ENCODE assay signal across 35 cellular contexts in genomic region chr14:63956326-63956725, GRCh38.
DNase-seq lines count a peak whose midpoint lies in the region; ATAC-seq, FAIRE-seq and TF ChIP-seq lines count a peak whose summit lies in the region.
"Had no signal": no experiment of that assay in that cellular context is flagged by ENCODE, and none has a peak within 500 bp of the region (broad histone marks: within the 10 kb centered on the region; RNA-seq: fewer than 3 reads in every experiment).

No MANE protein-coding gene starts in this region.

- DNase-seq in PC-3: peak; percentile 19
- DNase-seq in epithelial cell of esophagus (ENCODE audit: low read depth): peak; percentile 48
- peak; percentile 33 for DNase-seq in renal cortical epithelial cell (ENCODE audit: low read depth)
- DNase-seq in NCI-H2227 (lab: John Stamatoyannopoulos, UW; ENCODE audit: unreplicated experiment): no peak
- no peak for DNase-seq in HuH-7.5 (ENCODE audit: low spot score)
- no peak for DNase-seq in endothelial cell (ENCODE audit: low spot score)
- DNase-seq: activated CD4-positive, alpha-beta memory T cell treated with anti-CD3 and anti-CD28 coated beads for 36 hours; activated CD4-positive, alpha-beta T cell treated with anti-CD3 and anti-CD28 coated beads for 1 hour; activated CD8-positive, alpha-beta memory T cell treated with anti-CD3 and anti-CD28 coated beads, Interleukin-2, amount 50 U/mL, for 4 hours; anterior cingulate cortex; colonic mucosa; effector memory CD8-positive, alpha-beta T cell; gastrocnemius medialis; GOT3; KBM-7; MM.1S; naive B cell; NCI-H1105 treated with DMSO at 0.1 percent for 48 hours; NCI-H187 treated with DMSO at 0.1 percent for 48 hours; NCI-H524 treated with DMSO at 0.1 percent for 48 hours; PC-9; SHP77; stimulated activated CD4-positive, alpha-beta T cell treated with anti-CD3 and anti-CD28 coated beads, Interleukin-4, amount 100 ng/mL, for 4 hours; T-helper 2 cell; trophoblast cell had no signal

- H3K9ac ChIP-seq in PC-3 (ENCODE audit: low read length): no peak overlapping the region
- H3K9ac ChIP-seq: BLaER1 treated with 17β-estradiol and CSF1 and Interleukin-3, amounts not matched to agents 10 nM and 100 nM had no signal

- H3K27ac ChIP-seq in PC-3 (ENCODE audit: low read length): no peak overlapping the region
- H3K27ac ChIP-seq: BLaER1 treated with 17β-estradiol and CSF1 and Interleukin-3, amounts not matched to agents 10 nM and 100 nM; cardiac muscle cell; colonic mucosa; esophagus muscularis mucosa; gastrocnemius medialis; neutrophil; PC-9 had no signal

- no peaks in the 10 kb centered on the region for H3K27me3 Mint-ChIP-seq in endothelial cell (ENCODE audit: unreplicated experiment)
- H3K27me3 Mint-ChIP-seq: activated CD4-positive, alpha-beta memory T cell treated with anti-CD3 and anti-CD28 coated beads for 36 hours; effector memory CD8-positive, alpha-beta T cell; naive B cell; progenitor cell of endocrine pancreas had no signal

- no peaks in the 10 kb centered on the region for H3K36me3 ChIP-seq in PC-3 (ENCODE audit: low read depth, low read length)
- H3K36me3 ChIP-seq: cardiac muscle cell, colonic mucosa had no signal

- TF ChIP-seq CTCF in PC-3 (conservative IDR thresholded peaks at IDR 0.05; ENCODE audit: low read depth, low read length) (no peak), epithelial cell of esophagus (IDR thresholded peaks at IDR 0.05; ENCODE audit: insufficient read depth, low read depth, low read length, missing control alignments) (no peak), endothelial cell (IDR thresholded peaks at IDR 0.05; ENCODE audit: unreplicated experiment) (no peak)

- H3K27me3 ChIP-seq in PC-3 (ENCODE audit: low read length): no peaks in the 10 kb centered on the region
- H3K27me3 ChIP-seq: BLaER1 treated with 17β-estradiol and CSF1 and Interleukin-3, amounts not matched to agents 10 nM and 100 nM; cardiac muscle cell; colonic mucosa; esophagus muscularis mucosa; gastrocnemius medialis; neutrophil had no signal

- H3K27ac Mint-ChIP-seq in endothelial cell (ENCODE audit: unreplicated experiment): no peak overlapping the region
- H3K27ac Mint-ChIP-seq: activated CD4-positive, alpha-beta memory T cell treated with anti-CD3 and anti-CD28 coated beads for 36 hours; activated naive CD4-positive, alpha-beta T cell treated with anti-CD3 and anti-CD28 coated beads, Interleukin-2, amount 50 U/mL, for 72 hours; mesothelial cell of epicardium; naive B cell; progenitor cell of endocrine pancreas had no signal

- H3K4me3 ChIP-seq in PC-3 (ENCODE audit: low read length): no peak overlapping the region
- no peak overlapping the region for H3K4me3 ChIP-seq in epithelial cell of esophagus (ENCODE audit: low read length)
- H3K4me3 ChIP-seq: BLaER1 treated with 17β-estradiol and CSF1 and Interleukin-3, amounts not matched to agents 10 nM and 100 nM; cardiac muscle cell; colonic mucosa; esophagus muscularis mucosa; gastrocnemius medialis; PC-9 had no signal

- CTCF ChIA-PET in PC-3 (lab: Charles Lee): no interaction called here

- intact Hi-C loops in PC-3 (cut with micrococcal nuclease): no loop called here

- H3K9me3 ChIP-seq in PC-3 (ENCODE audit: low read length): no peaks in the 10 kb centered on the region
- H3K9me3 ChIP-seq: BLaER1 treated with 17β-estradiol and CSF1 and Interleukin-3, amounts not matched to agents 10 nM and 100 nM; colonic mucosa; esophagus muscularis mucosa; gastrocnemius medialis; neutrophil had no signal

- ATAC-seq in PC-3 (peak; percentile 28; the same call in 1 of the 2 replicates), HG03095 (IDR thresholded peaks at IDR 0.05; ENCODE audit: unreplicated experiment) (no peak)
- ATAC-seq: activated naive CD4-positive, alpha-beta T cell treated with anti-CD3 and anti-CD28 coated beads, Interleukin-2, amount 50 U/mL, for 72 hours; effector memory CD8-positive, alpha-beta T cell; gastrocnemius medialis; sciatic nerve had no signal

- H3K9me2 ChIP-seq in PC-3 (replicated peaks; ENCODE audit: low read length): no peaks in the 10 kb centered on the region

- peaks cover 7% of the 10 kb centered on the region for H3K4me1 Mint-ChIP-seq in endothelial cell (ENCODE audit: unreplicated experiment)
- H3K4me1 Mint-ChIP-seq: naive B cell had no signal

- no peak overlapping the region for H2AFZ ChIP-seq in PC-3 (ENCODE audit: low read length)
- H2AFZ ChIP-seq: PC-9 had no signal

- H3K79me2 ChIP-seq in PC-3 (ENCODE audit: low read length): no peaks in the 10 kb centered on the region

- H4K20me1 ChIP-seq in PC-3 (ENCODE audit: low read length): no peaks in the 10 kb centered on the region
- H4K20me1 ChIP-seq: BLaER1 treated with 17β-estradiol and CSF1 and Interleukin-3, amounts not matched to agents 10 nM and 100 nM had no signal

- no peak overlapping the region for H3K4me3 Mint-ChIP-seq in endothelial cell (ENCODE audit: unreplicated experiment)
- H3K4me3 Mint-ChIP-seq: activated CD4-positive, alpha-beta memory T cell treated with anti-CD3 and anti-CD28 coated beads for 36 hours; effector memory CD8-positive, alpha-beta T cell; mesothelial cell of epicardium; naive B cell had no signal

- no peak overlapping the region for H3K4me2 ChIP-seq in PC-3 (ENCODE audit: low read length)
- H3K4me2 ChIP-seq: BLaER1 treated with 17β-estradiol and CSF1 and Interleukin-3, amounts not matched to agents 10 nM and 100 nM; PC-9 had no signal

- FAIRE-seq in G401.6 (lab: Jason Lieb, UNC): peak; percentile 46

- no peaks in the 10 kb centered on the region for H3K4me1 ChIP-seq in PC-3 (ENCODE audit: insufficient read depth, low read length)
- H3K4me1 ChIP-seq: gastrocnemius medialis had no signal

- BruUV-seq in PC-3 (replicated peaks; lab: Mats Ljungman, UMichigan): no TSS peak

- H3K36me3 Mint-ChIP-seq in endothelial cell (ENCODE audit: low read depth, unreplicated experiment): peaks cover 4% of the 10 kb centered on the region
- H3K36me3 Mint-ChIP-seq: activated naive CD4-positive, alpha-beta T cell treated with anti-CD3 and anti-CD28 coated beads, Interleukin-2, amount 50 U/mL, for 72 hours had no signal

- no peaks in the 10 kb centered on the region for H3K9me3 Mint-ChIP-seq in endothelial cell (ENCODE audit: unreplicated experiment)
- H3K9me3 Mint-ChIP-seq: activated CD4-positive, alpha-beta memory T cell treated with anti-CD3 and anti-CD28 coated beads for 36 hours; activated naive CD4-positive, alpha-beta T cell treated with anti-CD3 and anti-CD28 coated beads, Interleukin-2, amount 50 U/mL, for 72 hours; effector memory CD8-positive, alpha-beta T cell; mesothelial cell of epicardium; naive B cell had no signal

- no peaks in the 10 kb centered on the region for H3F3A ChIP-seq in PC-3 (ENCODE audit: low read length, unreplicated experiment)

- POLR2A ChIA-PET in PC-3 (lab: Charles Lee; ENCODE audit: unreplicated experiment): interaction anchor here (0.5 kb wide), 1 partner anchor 18 kb away, joined by 3 read pairs; no protein-coding TSS in a partner anchor

Comparison
In these comparisons a context has a peak if more than half of its experiments do, and no peak if none do; other contexts are left out.
1. DNase-seq: peak in PC-3 (single experiment), epithelial cell of esophagus (single experiment) and renal cortical epithelial cell (single experiment); none in NCI-H2227 (single experiment), HuH-7.5 (single experiment) and endothelial cell (single experiment).